In the genomic region with DNA sequence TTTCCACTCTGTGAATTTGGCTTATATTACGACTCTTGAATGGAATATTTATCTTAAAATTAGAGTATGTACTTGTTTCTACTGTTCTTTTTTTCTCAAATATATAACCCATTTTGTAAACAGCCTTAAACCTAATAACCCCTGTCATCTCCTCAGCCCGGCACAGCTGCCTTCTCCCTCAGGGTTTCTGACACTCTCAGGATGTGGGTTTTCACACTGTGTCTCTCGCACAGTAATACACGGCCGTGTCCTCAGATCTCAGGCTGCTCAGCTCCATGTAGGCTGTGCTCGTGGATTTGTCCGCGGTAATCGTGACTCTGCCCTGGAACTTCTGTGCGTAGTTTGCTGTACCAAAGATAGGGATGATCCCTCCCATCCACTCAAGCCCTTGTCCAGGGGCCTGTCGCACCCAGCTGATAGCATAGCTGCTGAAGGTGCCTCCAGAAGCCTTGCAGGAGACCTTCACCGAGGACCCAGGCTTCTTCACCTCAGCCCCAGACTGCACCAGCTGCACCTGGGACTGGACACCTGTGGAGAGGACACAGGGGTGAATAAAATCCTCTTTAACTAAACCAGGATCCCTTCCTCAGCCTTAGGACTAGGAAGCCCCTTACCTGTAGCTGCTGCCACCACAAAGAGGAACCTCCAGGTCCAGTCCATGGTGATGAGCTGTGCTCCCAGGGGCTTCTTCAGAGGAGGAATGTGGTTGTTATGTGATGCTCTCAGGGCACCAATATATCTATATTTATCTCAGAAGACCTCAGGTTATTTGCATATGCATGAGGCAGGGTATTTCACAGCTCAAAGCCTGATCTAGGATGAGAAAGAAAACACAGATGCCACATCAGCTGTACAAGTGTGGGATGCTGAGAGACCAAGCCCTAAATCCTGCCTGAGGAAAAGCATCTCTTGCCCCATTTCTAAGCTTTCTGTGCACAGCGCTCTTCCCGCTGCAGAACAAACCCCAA, we compare ENCODE assay signal across 7 cellular contexts.
DNase-seq lines count a peak whose midpoint lies in the region; ATAC-seq lines count a peak whose summit lies in the region.
"Not testable (repeated sequence)": the region's sequence is repeated elsewhere in the genome, so short reads cannot be mapped to it uniquely, and the experiment has no call there.

No MANE protein-coding gene starts in this region.

- POLR2A ChIA-PET in activated CD4-positive, alpha-beta memory T cell treated with anti-CD3 and anti-CD28 coated beads, Interleukin-2, amount 10 ng/mL, durations not matched to agents 7 days and 5 days (lab: Charles Lee); naive thymus-derived CD4-positive, alpha-beta T cell (lab: Charles Lee): not testable (repeated sequence)

- not testable (repeated sequence) for H3K27ac ChIP-seq in naive thymus-derived CD4-positive, alpha-beta T cell (ENCODE audit: low read depth, low read length)

- not testable (repeated sequence) for H3K9me3 Mint-ChIP-seq in activated CD4-positive, alpha-beta memory T cell treated with anti-CD3 and anti-CD28 coated beads, Interleukin-2, amount 10 ng/mL, durations not matched to agents 7 days and 5 days; naive thymus-derived CD4-positive, alpha-beta T cell

- not testable (repeated sequence) for H3K27ac Mint-ChIP-seq in activated CD4-positive, alpha-beta memory T cell treated with anti-CD3 and anti-CD28 coated beads, Interleukin-2, amount 10 ng/mL, durations not matched to agents 7 days and 5 days; naive thymus-derived CD4-positive, alpha-beta T cell

- CTCF ChIA-PET in activated CD4-positive, alpha-beta memory T cell treated with anti-CD3 and anti-CD28 coated beads, Interleukin-2, amount 10 ng/mL, durations not matched to agents 7 days and 5 days (lab: Charles Lee), result not testable (repeated sequence)
- CTCF ChIA-PET in naive thymus-derived CD4-positive, alpha-beta T cell (lab: Charles Lee), result interaction anchor here (0.6 kb wide), 1 partner anchor 111 kb away, joined by 3 read pairs; no protein-coding TSS in a partner anchor

- peaks cover 10 to 13% of the 10 kb centered on the region in 2 donors for H3K4me1 ChIP-seq in naive thymus-derived CD4-positive, alpha-beta T cell (ENCODE audit: control insufficient read depth in 2 of 2, insufficient read depth in 2 of 2, low read length in 2 of 2)

- not testable (repeated sequence) for H3K27me3 Mint-ChIP-seq in activated CD4-positive, alpha-beta memory T cell treated with anti-CD3 and anti-CD28 coated beads, Interleukin-2, amount 10 ng/mL, durations not matched to agents 7 days and 5 days
- H3K27me3 Mint-ChIP-seq in naive thymus-derived CD4-positive, alpha-beta T cell, result peaks cover 0 to 13% (median 0%) of the 10 kb centered on the region in 5 donors

- H3K36me3 ChIP-seq in naive thymus-derived CD4-positive, alpha-beta T cell (ENCODE audit: control insufficient read depth in 2 of 3, insufficient read depth in 3 of 3, low read length in 3 of 3), result not testable (repeated sequence)

- intact Hi-C loops in naive thymus-derived CD4-positive, alpha-beta T cell (cut with micrococcal nuclease), result loop anchor here in 1 of 2 donors (2.0 kb wide), 1 partner anchor 46 kb away; no protein-coding TSS in a partner anchor

- not testable (repeated sequence) for H3K4me3 Mint-ChIP-seq in activated CD4-positive, alpha-beta memory T cell treated with anti-CD3 and anti-CD28 coated beads, Interleukin-2, amount 10 ng/mL, durations not matched to agents 7 days and 5 days
- H3K4me3 Mint-ChIP-seq in naive thymus-derived CD4-positive, alpha-beta T cell, result peak overlapping the region in 2 of 10 donors; percentile 30 to 45

- peak; percentile 48 for DNase-seq in Jurkat, Clone E6-1 (ENCODE audit: low read depth, low spot score)
- peak; percentile 24 for DNase-seq in activated CD4-positive, alpha-beta memory T cell treated with anti-CD3 and anti-CD28 coated beads, Interleukin-2, amount 10 ng/mL, durations not matched to agents 7 days and 5 days
- peak; percentile 10 for DNase-seq in activated gamma-delta T cell treated with anti-CD3 and anti-CD28 coated beads, Interleukin-2, amount 50 U/mL, for 16 hours (ENCODE audit: low read depth)
- peak in 3 of 9 donors; percentile 7 to 35 (median 31) for DNase-seq in naive thymus-derived CD4-positive, alpha-beta T cell

- not testable (repeated sequence) for H3K36me3 Mint-ChIP-seq in activated CD4-positive, alpha-beta memory T cell treated with anti-CD3 and anti-CD28 coated beads, Interleukin-2, amount 10 ng/mL, durations not matched to agents 7 days and 5 days (ENCODE audit: low read depth); naive thymus-derived CD4-positive, alpha-beta T cell

- ATAC-seq in GM18867 (IDR thresholded peaks at IDR 0.05; ENCODE audit: unreplicated experiment), result peak; percentile 78
- ATAC-seq in GM21367 (IDR thresholded peaks at IDR 0.05; ENCODE audit: unreplicated experiment), result peak; percentile 49
- peak; percentile 48 for ATAC-seq in HG02870 (IDR thresholded peaks at IDR 0.05; ENCODE audit: unreplicated experiment)
- peak; percentile 76 for ATAC-seq in naive thymus-derived CD4-positive, alpha-beta T cell

- not testable (repeated sequence) for H3K4me3 ChIP-seq in Jurkat, Clone E6-1 (ENCODE audit: low read length); naive thymus-derived CD4-positive, alpha-beta T cell (ENCODE audit: low read length)

- H3K9me3 ChIP-seq in naive thymus-derived CD4-positive, alpha-beta T cell (ENCODE audit: control insufficient read depth in 2 of 3, low read length in 3 of 3), result not testable (repeated sequence)

- H3K4me1 Mint-ChIP-seq in activated CD4-positive, alpha-beta memory T cell treated with anti-CD3 and anti-CD28 coated beads, Interleukin-2, amount 10 ng/mL, durations not matched to agents 7 days and 5 days, result peaks cover 21% of the 10 kb centered on the region
- H3K4me1 Mint-ChIP-seq in naive thymus-derived CD4-positive, alpha-beta T cell, result peaks cover 2 to 22% (median 16%) of the 10 kb centered on the region in 7 donors

- H3K27me3 ChIP-seq in naive thymus-derived CD4-positive, alpha-beta T cell (ENCODE audit: control insufficient read depth in 2 of 2, insufficient read depth in 2 of 2, low read length in 2 of 2), result not testable (repeated sequence)
